ENCODE assay signal across 1 cellular context in the genomic region with DNA sequence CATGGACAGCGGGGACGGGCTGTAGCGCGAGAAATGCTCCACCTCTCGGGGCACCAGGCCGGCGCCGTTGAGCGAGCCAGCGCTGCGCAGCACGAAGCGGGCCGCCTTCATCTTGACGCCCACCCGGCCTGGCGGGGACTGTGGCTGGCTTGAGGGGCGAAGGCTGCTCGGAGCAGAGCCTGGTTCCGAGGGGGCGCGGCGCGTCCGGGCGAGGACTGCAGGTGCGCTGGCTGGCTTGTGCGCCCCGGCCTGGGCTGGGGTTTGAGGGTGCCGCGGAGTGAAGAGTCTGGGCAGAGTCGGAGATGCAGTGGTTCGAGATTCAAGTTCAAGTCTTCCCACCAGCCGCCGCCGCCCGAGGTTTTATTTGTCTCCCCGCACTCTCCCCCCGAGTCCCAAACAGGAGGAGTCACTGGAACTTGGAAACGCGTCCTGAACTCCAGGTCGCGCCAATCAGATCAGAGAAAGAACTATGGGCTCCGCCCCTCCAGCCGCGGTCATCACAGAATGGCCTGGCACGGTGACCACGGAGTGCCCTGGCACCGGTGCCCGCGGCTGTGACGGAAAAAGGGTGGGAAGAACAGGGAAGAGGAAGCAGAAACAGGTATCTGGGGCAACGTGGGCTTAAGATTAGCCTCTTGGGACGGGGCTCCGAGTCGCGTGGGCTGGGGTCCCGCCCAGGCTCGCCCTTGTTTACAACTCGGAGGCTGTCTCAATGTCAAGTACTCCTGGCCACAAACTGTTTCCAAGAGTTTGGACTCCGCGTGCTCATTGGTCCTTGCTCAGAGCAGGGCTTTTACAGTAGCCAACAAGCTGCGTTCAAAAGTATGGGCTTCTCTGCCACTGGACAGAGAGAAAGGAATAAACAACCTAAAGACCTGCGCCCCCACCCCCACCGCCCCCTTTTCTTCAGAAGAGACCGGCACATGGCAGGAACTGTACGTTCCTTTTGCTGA.
TF ChIP-seq lines count a peak whose summit lies in the region.

PDK4 (minus strand) TSS at position 334 of the 953 bp plus-strand sequence; CDS start at position 111, 223 bp downstream.

TF ChIP-seq in HepG2, 621 proteins besides CTCF, POLR2A, EP300 and RAD21 (continued from another document and continues in another):
- TF ChIP-seq SAFB2 (CRISPR knock-in tag; IDR thresholded peaks at IDR 0.05; ENCODE audit: borderline replicate concordance, low read depth) (0 out of 2 replicates have a peak, but pooled peaks have one; percentile 47), ZNF432 (CRISPR knock-in tag; IDR thresholded peaks at IDR 0.05; ENCODE audit: borderline replicate concordance) (no peak), ZNF788 (CRISPR knock-in tag; IDR thresholded peaks at IDR 0.05; ENCODE audit: borderline replicate concordance) (peak; percentile 62; the same call in 1 of the 2 replicates), NFIC (IDR thresholded peaks at IDR 0.05; ENCODE audit: low read length) (no peak), ZNF615 (CRISPR knock-in tag; IDR thresholded peaks at IDR 0.05; ENCODE audit: borderline replicate concordance) (no peak), ZNF441 (CRISPR knock-in tag; IDR thresholded peaks at IDR 0.05; ENCODE audit: borderline replicate concordance) (no peak), ZNF792 (CRISPR knock-in tag; IDR thresholded peaks at IDR 0.05) (no peak), KAT8 (CRISPR knock-in tag; IDR thresholded peaks at IDR 0.05) (no peak), SOX5 (CRISPR knock-in tag; IDR thresholded peaks at IDR 0.05; ENCODE audit: borderline replicate concordance) (no peak), ZC3H4 (CRISPR knock-in tag; IDR thresholded peaks at IDR 0.05; ENCODE audit: borderline replicate concordance) (no peak), ZNF501 (CRISPR knock-in tag; IDR thresholded peaks at IDR 0.05) (peak; percentile 56; the same call in 1 of the 2 replicates), MXD4 (CRISPR knock-in tag; IDR thresholded peaks at IDR 0.05) (no peak), ZNF333 (CRISPR knock-in tag; IDR thresholded peaks at IDR 0.05; ENCODE audit: borderline replicate concordance) (no peak), NR2F6 (IDR thresholded peaks at IDR 0.05) (no peak), NR2F6 (CRISPR knock-in tag; IDR thresholded peaks at IDR 0.05) (no peak), ZNF709 (CRISPR knock-in tag; IDR thresholded peaks at IDR 0.05) (peak; percentile 37; the same call in 1 of the 2 replicates), TRAFD1 (CRISPR knock-in tag; IDR thresholded peaks at IDR 0.05; ENCODE audit: borderline replicate concordance) (no peak), ZNF747 (CRISPR knock-in tag; IDR thresholded peaks at IDR 0.05; ENCODE audit: borderline replicate concordance) (no peak), U2AF1 (optimal IDR thresholded peaks at IDR 0.05; ENCODE audit: low read depth, low read length) (no peak), PAWR (CRISPR knock-in tag; IDR thresholded peaks at IDR 0.05; ENCODE audit: borderline replicate concordance) (no peak), PCBP1 (IDR thresholded peaks at IDR 0.05; ENCODE audit: borderline replicate concordance, low read depth, low read length) (no peak), ZNF33A (CRISPR knock-in tag; IDR thresholded peaks at IDR 0.05; ENCODE audit: borderline replicate concordance) (no peak), NFKB2 (CRISPR knock-in tag; IDR thresholded peaks at IDR 0.05; ENCODE audit: borderline replicate concordance) (no peak; the same call in 1 of the 2 replicates), ZEB1 (IDR thresholded peaks at IDR 0.05; ENCODE audit: insufficient replicate concordance, low read depth) (no peak), GATAD1 (CRISPR knock-in tag; IDR thresholded peaks at IDR 0.05) (no peak), MXI1 (IDR thresholded peaks at IDR 0.05; ENCODE audit: borderline replicate concordance, low read depth, low read length) (no peak), CBX1 (IDR thresholded peaks at IDR 0.05; ENCODE audit: low read depth) (no peak), ZNF318 (CRISPR knock-in tag; IDR thresholded peaks at IDR 0.05) (no peak), FOXA3 (CRISPR knock-in tag; IDR thresholded peaks at IDR 0.05) (0 out of 2 replicates have a peak, but pooled peaks have one; percentile 21), ZNF563 (CRISPR knock-in tag; IDR thresholded peaks at IDR 0.05) (peak; percentile 52; the same call in 1 of the 2 replicates), ZNF737 (CRISPR knock-in tag; IDR thresholded peaks at IDR 0.05; ENCODE audit: borderline replicate concordance) (no peak), KDM3A (CRISPR knock-in tag; IDR thresholded peaks at IDR 0.05; ENCODE audit: low read depth) (no peak), ZNF30 (CRISPR knock-in tag; IDR thresholded peaks at IDR 0.05) (no peak), MIER2 (CRISPR knock-in tag; IDR thresholded peaks at IDR 0.05) (no peak), XBP1 (CRISPR knock-in tag; IDR thresholded peaks at IDR 0.05) (no peak)
- TF ChIP-seq, protein P1, sequence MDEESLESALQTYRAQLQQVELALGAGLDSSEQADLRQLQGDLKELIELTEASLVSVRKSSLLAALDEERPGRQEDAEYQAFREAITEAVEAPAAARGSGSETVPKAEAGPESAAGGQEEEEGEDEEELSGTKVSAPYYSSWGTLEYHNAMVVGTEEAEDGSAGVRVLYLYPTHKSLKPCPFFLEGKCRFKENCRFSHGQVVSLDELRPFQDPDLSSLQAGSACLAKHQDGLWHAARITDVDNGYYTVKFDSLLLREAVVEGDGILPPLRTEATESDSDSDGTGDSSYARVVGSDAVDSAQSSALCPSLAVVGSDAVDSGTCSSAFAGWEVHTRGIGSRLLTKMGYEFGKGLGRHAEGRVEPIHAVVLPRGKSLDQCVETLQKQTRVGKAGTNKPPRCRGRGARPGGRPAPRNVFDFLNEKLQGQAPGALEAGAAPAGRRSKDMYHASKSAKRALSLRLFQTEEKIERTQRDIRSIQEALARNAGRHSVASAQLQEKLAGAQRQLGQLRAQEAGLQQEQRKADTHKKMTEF (CRISPR knock-in tag; IDR thresholded peaks at IDR 0.05), result no peak
- TF ChIP-seq, protein P2, sequence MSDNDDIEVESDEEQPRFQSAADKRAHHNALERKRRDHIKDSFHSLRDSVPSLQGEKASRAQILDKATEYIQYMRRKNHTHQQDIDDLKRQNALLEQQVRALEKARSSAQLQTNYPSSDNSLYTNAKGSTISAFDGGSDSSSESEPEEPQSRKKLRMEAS (IDR thresholded peaks at IDR 0.05), result peak; percentile 58
- TF ChIP-seq, protein P3, sequence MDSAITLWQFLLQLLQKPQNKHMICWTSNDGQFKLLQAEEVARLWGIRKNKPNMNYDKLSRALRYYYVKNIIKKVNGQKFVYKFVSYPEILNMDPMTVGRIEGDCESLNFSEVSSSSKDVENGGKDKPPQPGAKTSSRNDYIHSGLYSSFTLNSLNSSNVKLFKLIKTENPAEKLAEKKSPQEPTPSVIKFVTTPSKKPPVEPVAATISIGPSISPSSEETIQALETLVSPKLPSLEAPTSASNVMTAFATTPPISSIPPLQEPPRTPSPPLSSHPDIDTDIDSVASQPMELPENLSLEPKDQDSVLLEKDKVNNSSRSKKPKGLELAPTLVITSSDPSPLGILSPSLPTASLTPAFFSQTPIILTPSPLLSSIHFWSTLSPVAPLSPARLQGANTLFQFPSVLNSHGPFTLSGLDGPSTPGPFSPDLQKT (CRISPR knock-in tag; IDR thresholded peaks at IDR 0.05; ENCODE audit: borderline replicate concordance), result no peak
- TF ChIP-seq, protein P4, sequence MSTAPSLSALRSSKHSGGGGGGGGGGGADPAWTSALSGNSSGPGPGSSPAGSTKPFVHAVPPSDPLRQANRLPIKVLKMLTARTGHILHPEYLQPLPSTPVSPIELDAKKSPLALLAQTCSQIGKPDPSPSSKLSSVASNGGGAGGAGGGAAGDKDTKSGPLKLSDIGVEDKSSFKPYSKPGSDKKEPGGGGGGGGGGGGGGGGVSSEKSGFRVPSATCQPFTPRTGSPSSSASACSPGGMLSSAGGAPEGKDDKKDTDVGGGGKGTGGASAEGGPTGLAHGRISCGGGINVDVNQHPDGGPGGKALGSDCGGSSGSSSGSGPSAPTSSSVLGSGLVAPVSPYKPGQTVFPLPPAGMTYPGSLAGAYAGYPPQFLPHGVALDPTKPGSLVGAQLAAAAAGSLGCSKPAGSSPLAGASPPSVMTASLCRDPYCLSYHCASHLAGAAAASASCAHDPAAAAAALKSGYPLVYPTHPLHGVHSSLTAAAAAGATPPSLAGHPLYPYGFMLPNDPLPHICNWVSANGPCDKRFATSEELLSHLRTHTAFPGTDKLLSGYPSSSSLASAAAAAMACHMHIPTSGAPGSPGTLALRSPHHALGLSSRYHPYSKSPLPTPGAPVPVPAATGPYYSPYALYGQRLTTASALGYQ (CRISPR knock-in tag; IDR thresholded peaks at IDR 0.05), result no peak
- TF ChIP-seq, protein P5, sequence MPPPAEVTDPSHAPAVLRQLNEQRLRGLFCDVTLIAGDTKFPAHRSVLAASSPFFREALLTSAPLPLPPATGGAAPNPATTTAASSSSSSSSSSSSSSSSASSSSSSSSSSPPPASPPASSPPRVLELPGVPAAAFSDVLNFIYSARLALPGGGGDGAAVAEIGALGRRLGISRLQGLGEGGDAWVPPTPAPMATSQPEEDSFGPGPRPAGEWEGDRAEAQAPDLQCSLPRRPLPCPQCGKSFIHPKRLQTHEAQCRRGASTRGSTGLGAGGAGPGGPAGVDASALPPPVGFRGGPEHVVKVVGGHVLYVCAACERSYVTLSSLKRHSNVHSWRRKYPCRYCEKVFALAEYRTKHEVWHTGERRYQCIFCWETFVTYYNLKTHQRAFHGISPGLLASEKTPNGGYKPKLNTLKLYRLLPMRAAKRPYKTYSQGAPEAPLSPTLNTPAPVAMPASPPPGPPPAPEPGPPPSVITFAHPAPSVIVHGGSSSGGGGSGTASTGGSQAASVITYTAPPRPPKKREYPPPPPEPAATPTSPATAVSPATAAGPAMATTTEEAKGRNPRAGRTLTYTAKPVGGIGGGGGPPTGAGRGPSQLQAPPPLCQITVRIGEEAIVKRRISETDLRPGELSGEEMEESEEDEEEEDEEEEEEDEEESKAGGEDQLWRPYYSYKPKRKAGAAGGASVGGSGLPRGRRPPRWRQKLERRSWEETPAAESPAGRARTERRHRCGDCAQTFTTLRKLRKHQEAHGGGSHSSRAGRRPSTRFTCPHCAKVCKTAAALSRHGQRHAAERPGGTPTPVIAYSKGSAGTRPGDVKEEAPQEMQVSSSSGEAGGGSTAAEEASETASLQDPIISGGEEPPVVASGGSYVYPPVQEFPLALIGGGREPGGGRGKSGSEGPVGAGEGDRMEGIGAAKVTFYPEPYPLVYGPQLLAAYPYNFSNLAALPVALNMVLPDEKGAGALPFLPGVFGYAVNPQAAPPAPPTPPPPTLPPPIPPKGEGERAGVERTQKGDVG (CRISPR knock-in tag; IDR thresholded peaks at IDR 0.05; ENCODE audit: borderline replicate concordance), result no peak
